ENCODE assay signal across 18 cellular contexts in genomic region chrX:37370499-37371141, GRCh38.
"Had no signal": no experiment of that assay in that cellular context is flagged by ENCODE, and none has a peak within 500 bp of the region (broad histone marks: within the 10 kb centered on the region; RNA-seq: fewer than 3 reads in every experiment).

No MANE protein-coding gene starts in this region.

- H3K4me3 Mint-ChIP-seq: mesothelial cell of epicardium, naive B cell had no signal

- H3K4me3 ChIP-seq: colonic mucosa, dorsolateral prefrontal cortex, esophagus muscularis mucosa, heart right ventricle, left lung, lower lobe of right lung, mucosa of descending colon had no signal

- H3K27ac Mint-ChIP-seq: mesothelial cell of epicardium, naive B cell had no signal

- H3K4me1 ChIP-seq: colonic mucosa, left lung, lower lobe of right lung had no signal

- H3K4me1 Mint-ChIP-seq: mesothelial cell of epicardium, naive B cell had no signal

- ATAC-seq: left lung, lower lobe of right lung, mucosa of descending colon had no signal

- DNase-seq: colonic mucosa; dermis blood vessel endothelial cell; effector CD4-positive, alpha-beta T cell; effector memory CD4-positive, alpha-beta T cell; glutamatergic neuron; head of caudate nucleus; hippocampal formation; left cardiac atrium; left lung; left ventricle myocardium superior; lower lobe of right lung; mesenchymal stem cell; mucosa of descending colon; naive B cell had no signal

- H3K27ac ChIP-seq: colonic mucosa, esophagus muscularis mucosa, left lung, lower lobe of right lung had no signal

- H3K36me3 Mint-ChIP-seq: mesothelial cell of epicardium, naive B cell had no signal

- H3K27me3 ChIP-seq: colonic mucosa, esophagus muscularis mucosa, heart right ventricle, left lung had no signal

- H3K36me3 ChIP-seq: colonic mucosa, esophagus muscularis mucosa, heart right ventricle, left lung, lower lobe of right lung had no signal

- H3K9me3 ChIP-seq: colonic mucosa, esophagus muscularis mucosa, left lung, lower lobe of right lung, mucosa of descending colon had no signal
